In the genomic region with DNA sequence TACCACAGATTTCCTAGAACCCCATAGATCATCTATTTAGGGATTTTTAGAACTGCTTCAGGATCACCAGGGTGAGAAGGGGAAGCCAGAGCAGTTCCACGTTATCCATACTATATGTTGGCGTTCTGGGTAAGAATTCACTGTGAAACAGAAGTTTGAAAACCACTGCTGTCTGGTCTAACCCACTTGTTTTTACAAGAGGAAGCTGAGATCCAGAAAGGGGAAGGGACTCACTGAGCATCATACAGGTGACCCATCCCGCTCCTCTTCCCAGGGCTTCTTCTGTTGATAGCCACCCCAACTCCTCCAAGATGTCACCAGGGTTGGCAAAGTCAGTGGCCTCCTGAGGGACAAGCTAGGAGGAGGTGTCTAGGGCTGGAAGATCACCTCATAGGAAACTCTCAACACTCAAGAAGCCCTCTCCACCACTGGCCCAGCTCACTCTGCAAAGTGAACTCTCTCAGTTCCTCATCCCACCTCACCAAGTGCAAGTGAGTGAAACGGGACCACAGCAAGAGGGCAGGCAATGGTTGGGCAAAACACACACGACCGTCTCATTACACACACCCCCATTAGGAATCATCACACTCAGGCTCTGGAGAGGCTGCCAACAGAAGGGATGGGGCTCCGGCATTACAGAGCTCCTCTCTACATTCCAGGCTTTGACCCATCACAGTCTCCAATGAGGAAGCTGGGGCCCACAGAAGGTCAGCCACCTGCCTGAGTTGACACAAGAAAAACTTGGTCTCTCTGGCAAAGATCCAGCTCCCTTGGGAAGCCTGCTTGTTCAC, we compare ENCODE assay signal across 7 cellular contexts. TPM values are rescaled to one million over a fixed set of nuclear protein-coding genes. Genes with fewer than 3 reads are reported as not detected.
A peak's percentile ranks its signal among the peaks of the same experiment; 100 is the strongest.
DNase-seq lines count a peak whose midpoint lies in the region; ATAC-seq and TF ChIP-seq lines count a peak whose summit lies in the region.

No MANE protein-coding gene starts in this region.

- H3K4me1 Mint-ChIP-seq in activated T-helper 1 cell treated with anti-CD3 and anti-CD28 coated beads, Interleukin-12 subunit alpha, Interleukin-12 subunit beta, Interleukin-2, Interleukin-4 antibody, amounts not matched to agents 30 ng/mL and 10 ng/mL and 1 ng/mL, durations not matched to agents 14 hours and 24 hours and 36 hours (ENCODE audit: low read depth), result peaks cover 29% of the 10 kb centered on the region

- TF ChIP-seq CTCF in psoas muscle (IDR thresholded peaks at IDR 0.05) (no peak), uterus (IDR thresholded peaks at IDR 0.05) (no peak)

- H3K27ac Mint-ChIP-seq in activated T-helper 1 cell treated with anti-CD3 and anti-CD28 coated beads, Interleukin-12 subunit alpha, Interleukin-12 subunit beta, Interleukin-2, Interleukin-4 antibody, amounts not matched to agents 30 ng/mL and 10 ng/mL and 1 ng/mL, durations not matched to agents 14 hours and 24 hours and 36 hours, result peak overlapping the region; percentile 4

- H3K4me1 ChIP-seq in psoas muscle (peaks cover 39% of the 10 kb centered on the region), uterus (no peaks in the 10 kb centered on the region)

- H3K27ac ChIP-seq in psoas muscle (peak overlapping the region; percentile 73), uterus (no peak overlapping the region)

- no peaks in the 10 kb centered on the region for H3K27me3 ChIP-seq in psoas muscle (ENCODE audit: insufficient read depth in 3 of 3, low read length in 2 of 3)
- H3K27me3 ChIP-seq in uterus, result no peaks in the 10 kb centered on the region

- H3K4me3 Mint-ChIP-seq in activated T-helper 1 cell treated with anti-CD3 and anti-CD28 coated beads, Interleukin-12 subunit alpha, Interleukin-12 subunit beta, Interleukin-2, Interleukin-4 antibody, amounts not matched to agents 30 ng/mL and 10 ng/mL and 1 ng/mL, durations not matched to agents 14 hours and 24 hours and 36 hours, result peak overlapping the region; percentile 75

- TF ChIP-seq POLR2A in uterus (IDR thresholded peaks at IDR 0.05), result no peak

- peaks cover 26% of the 10 kb centered on the region for H3K27me3 Mint-ChIP-seq in activated T-helper 1 cell treated with anti-CD3 and anti-CD28 coated beads, Interleukin-12 subunit alpha, Interleukin-12 subunit beta, Interleukin-2, Interleukin-4 antibody, amounts not matched to agents 30 ng/mL and 10 ng/mL and 1 ng/mL, durations not matched to agents 14 hours and 24 hours and 36 hours (ENCODE audit: insufficient read depth)

- H3K36me3 Mint-ChIP-seq in activated T-helper 1 cell treated with anti-CD3 and anti-CD28 coated beads, Interleukin-12 subunit alpha, Interleukin-12 subunit beta, Interleukin-2, Interleukin-4 antibody, amounts not matched to agents 30 ng/mL and 10 ng/mL and 1 ng/mL, durations not matched to agents 14 hours and 24 hours and 36 hours (ENCODE audit: low read depth), result peaks cover 8% of the 10 kb centered on the region

- DNase-seq in activated T-helper 1 cell treated with anti-CD3 and anti-CD28 coated beads, Interleukin-12 subunit alpha, Interleukin-12 subunit beta, Interleukin-2, Interleukin-4 antibody, amounts not matched to agents 30 ng/mL and 10 ng/mL and 1 ng/mL, durations not matched to agents 14 hours and 24 hours and 36 hours (ENCODE audit: low spot score), result no peak
- DNase-seq in psoas muscle, result no peak
- no peak for DNase-seq in COLO668 (lab: John Stamatoyannopoulos, UW; ENCODE audit: unreplicated experiment)
- no peak for DNase-seq in uterus
- DNase-seq in occipital lobe (lab: John Stamatoyannopoulos, UW), result no peak

- H3K9me3 ChIP-seq in psoas muscle (no peaks in the 10 kb centered on the region), uterus (no peaks in the 10 kb centered on the region)

- H3K9me3 Mint-ChIP-seq in activated T-helper 1 cell treated with anti-CD3 and anti-CD28 coated beads, Interleukin-12 subunit alpha, Interleukin-12 subunit beta, Interleukin-2, Interleukin-4 antibody, amounts not matched to agents 30 ng/mL and 10 ng/mL and 1 ng/mL, durations not matched to agents 14 hours and 24 hours and 36 hours, result no peaks in the 10 kb centered on the region

- peak overlapping the region; percentile 87 for H3K4me3 ChIP-seq in psoas muscle
- no peak overlapping the region for H3K4me3 ChIP-seq in uterus

- intact Hi-C loops in activated T-helper 1 cell treated with anti-CD3 and anti-CD28 coated beads, Interleukin-12 subunit alpha, Interleukin-12 subunit beta, Interleukin-2, Interleukin-4 antibody, amounts not matched to agents 30 ng/mL and 10 ng/mL and 1 ng/mL, durations not matched to agents 14 hours and 24 hours and 36 hours (cut with micrococcal nuclease), result loop anchor here (5.0 kb wide), 1 partner anchor 97 kb away; no protein-coding TSS in a partner anchor
- intact Hi-C loops in psoas muscle (cut with DNase I) (loop anchor here (5.0 to 10.0 kb wide), 6 partner anchors 62 to 292 kb away; partner anchors contain the start of gene HERC1 (in 1 of the 2)), uterus (cut with DNase I; ENCODE audit: low total_unique reads) (no loop called here)

- WGBS in psoas muscle, 3 donors, result 52 to 68% (median 64%) methylated on average over 7 of the region's 7 CpGs

- ATAC-seq in GM18867 (IDR thresholded peaks at IDR 0.05; ENCODE audit: unreplicated experiment), result peak; percentile 51
- peak; percentile 50 for ATAC-seq in HG02678 (IDR thresholded peaks at IDR 0.05; ENCODE audit: unreplicated experiment)
- ATAC-seq in psoas muscle, result peak in 2 of 4 donors; percentile 4 to 15

- H3K36me3 ChIP-seq in psoas muscle (ENCODE audit: insufficient read depth in 1 of 2, low read depth in 1 of 2), result peaks cover 0 to 8% of the 10 kb centered on the region in 2 donors
- H3K36me3 ChIP-seq in uterus, result no peaks in the 10 kb centered on the region

RNA-seq across cellular contexts. Expression of gene DAPK2, which starts 1.8 kb away (rescaled TPM):
- total RNA-seq in activated T-helper 1 cell treated with anti-CD3 and anti-CD28 coated beads, Interleukin-12 subunit alpha, Interleukin-12 subunit beta, Interleukin-2, Interleukin-4 antibody, amounts not matched to agents 30 ng/mL and 10 ng/mL and 1 ng/mL, durations not matched to agents 14 hours and 24 hours and 36 hours, result 8.6 and 8.7 TPM in 2 replicates
- total RNA-seq in psoas muscle (10 to 100 TPM; 44.3 to 65.6 (median 54.6) TPM), uterus (1 to 10 TPM in 3 of 4 donors, under 1 TPM in 1; 0.88 to 5.3 (median 1.4) TPM), occipital lobe (5.0 TPM)
- 10 to 100 TPM in 2 of 3 donors, 1 to 10 TPM in 1; 3.7 to 41.1 (median 13.4) TPM for polyA plus RNA-seq in psoas muscle

RNA-seq across cellular contexts. Expression of gene CIAO2A, which starts 49.1 kb away (rescaled TPM):
- 70.1 and 87.1 TPM in 2 replicates for total RNA-seq in activated T-helper 1 cell treated with anti-CD3 and anti-CD28 coated beads, Interleukin-12 subunit alpha, Interleukin-12 subunit beta, Interleukin-2, Interleukin-4 antibody, amounts not matched to agents 30 ng/mL and 10 ng/mL and 1 ng/mL, durations not matched to agents 14 hours and 24 hours and 36 hours
- total RNA-seq in psoas muscle, result 10 to 100 TPM; 24.0 to 80.8 (median 34.5) TPM
- polyA plus RNA-seq in psoas muscle, result 100 to 1,000 TPM in 1 of 3 donors, 10 to 100 TPM in 2; 73.5 to 109 (median 79.2) TPM
- total RNA-seq in uterus, result 10 to 100 TPM; 21.4 to 53.8 (median 34.3) TPM
- 36.3 TPM for total RNA-seq in occipital lobe

RNA-seq across cellular contexts. Expression of gene SNX1, which starts 51.3 kb away (rescaled TPM):
- total RNA-seq in activated T-helper 1 cell treated with anti-CD3 and anti-CD28 coated beads, Interleukin-12 subunit alpha, Interleukin-12 subunit beta, Interleukin-2, Interleukin-4 antibody, amounts not matched to agents 30 ng/mL and 10 ng/mL and 1 ng/mL, durations not matched to agents 14 hours and 24 hours and 36 hours, result 139 and 147 TPM in 2 replicates
- total RNA-seq in psoas muscle, result 100 to 1,000 TPM in 1 of 4 donors, 10 to 100 TPM in 3; 36.4 to 102 (median 49.3) TPM
- polyA plus RNA-seq in psoas muscle, result 10 to 100 TPM; 59.6 to 64.4 (median 63.2) TPM
- total RNA-seq in uterus, result 100 to 1,000 TPM in 2 of 4 donors, 10 to 100 TPM in 2; 74.5 to 178 (median 95.5) TPM
- 37.6 TPM for total RNA-seq in occipital lobe
